Comparison of ENCODE assay signal across 9 cellular contexts in the genomic region with DNA sequence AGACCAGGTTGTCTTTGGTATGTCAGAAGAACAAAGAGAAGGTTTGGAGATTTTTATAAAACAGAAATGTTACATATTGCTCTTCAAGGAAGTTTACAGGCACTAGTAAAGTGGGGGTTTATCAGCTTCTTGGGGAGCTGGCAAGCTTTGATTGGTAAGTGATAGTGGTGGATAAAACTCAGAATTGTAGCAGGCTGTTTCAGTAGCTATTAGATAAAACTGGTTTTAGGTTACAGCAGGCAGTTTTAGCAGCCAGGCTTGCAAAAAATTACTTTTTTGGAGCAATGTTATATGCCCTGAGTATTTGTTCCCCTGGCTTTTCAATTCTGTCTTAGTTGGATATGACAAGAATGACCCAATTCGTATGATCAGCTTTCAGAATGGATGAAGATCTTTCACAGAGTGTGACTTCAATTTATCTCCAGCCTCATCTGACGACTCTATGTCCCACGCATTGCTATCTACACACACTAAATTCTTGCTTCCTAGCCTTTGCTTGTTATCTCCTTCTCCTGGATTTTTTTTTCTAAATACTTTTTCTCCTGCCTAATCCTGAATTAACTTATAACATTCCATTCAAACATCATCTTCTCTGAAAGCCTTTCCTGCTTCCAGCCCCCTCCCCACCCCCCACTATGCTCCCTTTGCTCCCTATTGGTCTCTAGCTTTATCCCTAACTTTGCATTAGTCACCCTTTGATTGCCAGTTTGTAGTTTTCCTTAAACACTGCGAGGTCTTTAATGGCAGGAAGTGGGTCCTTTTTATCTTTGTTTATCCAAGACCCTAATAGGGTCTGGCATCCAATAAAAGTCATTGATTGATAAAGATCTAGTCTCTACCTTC. TPM values are rescaled to one million over a fixed set of nuclear protein-coding genes. Genes with fewer than 3 reads are reported as not detected.
DNase-seq lines count a peak whose midpoint lies in the region; ATAC-seq and TF ChIP-seq lines count a peak whose summit lies in the region.
"Had no signal": no experiment of that assay in that cellular context is flagged by ENCODE, and none has a peak within 500 bp of the region (broad histone marks: within the 10 kb centered on the region; RNA-seq: fewer than 3 reads in every experiment).

No MANE protein-coding gene starts in this region.

- H3K9me3 ChIP-seq in PC-9 (ENCODE audit: insufficient read depth, low read depth) = no peaks in the 10 kb centered on the region
- H3K9me3 ChIP-seq in tibial artery = no peaks in the 10 kb centered on the region
- H3K9me3 ChIP-seq in ascending aorta = no peaks in the 10 kb centered on the region
- H3K9me3 ChIP-seq: SJSA1 had no signal

- H3K27me3 Mint-ChIP-seq in activated T-cell treated with anti-CD3 and anti-CD28 coated beads, Interleukin-2, amount 50 U/mL, for 4 hours (ENCODE audit: low read depth) = no peaks in the 10 kb centered on the region

- intact Hi-C loops in PC-9 (cut with micrococcal nuclease; ENCODE audit: unreplicated experiment) = loop anchor here (2.0 kb wide), 1 partner anchor 50 kb away; a partner anchor contains a TSS
- intact Hi-C loops in tibial artery (cut with DNase I; ENCODE audit: low total_unique reads) = loop anchor here (5.0 kb wide), 1 partner anchor 74 kb away; a partner anchor contains a TSS
- intact Hi-C loops in ascending aorta (cut with DNase I) = loop anchor here (5.0 to 10.0 kb wide), 5 partner anchors 214 to 814 kb away; a partner anchor contains a TSS

- TF ChIP-seq CTCF in PC-9 (conservative IDR thresholded peaks at IDR 0.05) (no peak), fibroblast of the aortic adventitia (IDR thresholded peaks at IDR 0.05; ENCODE audit: insufficient read depth, low read length) (no peak), tibial artery (IDR thresholded peaks at IDR 0.05) (no peak), ascending aorta (IDR thresholded peaks at IDR 0.05) (no peak)

- H4K20me1 ChIP-seq in PC-9 (ENCODE audit: insufficient read depth) = peaks cover 5% of the 10 kb centered on the region; the same call in 1 of the 2 replicates

- CTCF ChIA-PET in PC-9 (lab: Charles Lee) = no interaction called here

- no peaks in the 10 kb centered on the region for H3K9me3 Mint-ChIP-seq in activated T-cell treated with anti-CD3 and anti-CD28 coated beads, Interleukin-2, amount 50 U/mL, for 4 hours

- H3K36me3 Mint-ChIP-seq in activated T-cell treated with anti-CD3 and anti-CD28 coated beads, Interleukin-2, amount 50 U/mL, for 4 hours (ENCODE audit: insufficient read depth) = peaks cover 21% of the 10 kb centered on the region

- H3K4me1 Mint-ChIP-seq in activated T-cell treated with anti-CD3 and anti-CD28 coated beads, Interleukin-2, amount 50 U/mL, for 4 hours (ENCODE audit: low read depth) = peaks cover 70% of the 10 kb centered on the region

- no peak for ATAC-seq in activated T-cell treated with anti-CD3 and anti-CD28 coated beads, Interleukin-2, amount 50 U/mL, for 4 hours
- no peak for ATAC-seq in HG02763 (IDR thresholded peaks at IDR 0.05; ENCODE audit: unreplicated experiment)

- H3K4me1 ChIP-seq in PC-9 (replicated peaks; ENCODE audit: insufficient read depth) (peaks cover 43% of the 10 kb centered on the region), tibial artery (peaks cover 0 to 28% (median 13%) of the 10 kb centered on the region in 4 donors), ascending aorta (peaks cover 0 to 11% of the 10 kb centered on the region in 2 donors)

- no TSS peak for BruUV-seq in PC-9 (replicated peaks; lab: Mats Ljungman, UMichigan)

- no peaks in the 10 kb centered on the region for H3K27me3 ChIP-seq in PC-9 (ENCODE audit: insufficient read depth, low read depth)
- no peaks in the 10 kb centered on the region for H3K27me3 ChIP-seq in tibial artery
- H3K27me3 ChIP-seq in ascending aorta = no peaks in the 10 kb centered on the region
- H3K27me3 ChIP-seq: SJSA1 had no signal

- peaks cover 18% of the 10 kb centered on the region; the same call in 1 of the 2 replicates for H3F3A ChIP-seq in PC-9 (ENCODE audit: insufficient read depth, low read depth)

- H3K4me2 ChIP-seq in PC-9 = peak overlapping the region; percentile 98

- H3K4me3 ChIP-seq in PC-9 (peak overlapping the region; percentile 97; the same call in 1 of the 2 replicates), fibroblast of the aortic adventitia (ENCODE audit: low read depth, low read length) (no peak overlapping the region), tibial artery (no peak overlapping the region), ascending aorta (peak overlapping the region in 1 of 2 donors; percentile 79)

- H3K27ac ChIP-seq in PC-9 (0 out of 2 replicates have a peak overlapping the region, but pooled peaks have one; percentile 64), tibial artery (peak overlapping the region; percentile 75 to 87), ascending aorta (peak overlapping the region in 1 of 2 donors; percentile 87)
- H3K27ac ChIP-seq: SJSA1 had no signal

- H3K36me3 ChIP-seq in PC-9 (ENCODE audit: low read depth) = 0 out of 2 replicates have a peak, but pooled peaks cover 8% of the 10 kb centered on the region
- peaks cover 1 to 6% (median 2%) of the 10 kb centered on the region in 3 donors for H3K36me3 ChIP-seq in tibial artery
- no peaks in the 10 kb centered on the region for H3K36me3 ChIP-seq in ascending aorta

- H2AFZ ChIP-seq in PC-9 = no peak overlapping the region; the same call in 1 of the 2 replicates

- POLR2A ChIA-PET in PC-9 (lab: Charles Lee; ENCODE audit: unreplicated experiment) = no interaction called here

- H3K9me2 ChIP-seq in PC-9 (ENCODE audit: insufficient read depth) = no peaks in the 10 kb centered on the region

- H3K79me2 ChIP-seq in PC-9 (ENCODE audit: low read depth) = peaks cover 44% of the 10 kb centered on the region

- no peak for DNase-seq in activated T-cell treated with anti-CD3 and anti-CD28 coated beads, Interleukin-2, amount 50 U/mL, for 4 hours
- no peak for DNase-seq in activated T-cell treated with anti-CD3 and anti-CD28 coated beads for 4 hours
- no peak for DNase-seq in PC-9
- peak; percentile 8 for DNase-seq in fibroblast of the aortic adventitia (ENCODE audit: low read depth)
- DNase-seq in tibial artery = no peak
- DNase-seq in ascending aorta (ENCODE audit: low spot score in 2 of 2) = no peak
- no peak for DNase-seq in NCI-H2196 treated with DMSO at 0.1 percent for 48 hours (lab: John Stamatoyannopoulos, UW; ENCODE audit: unreplicated experiment)

- peak overlapping the region; percentile 98 for H3K4me3 Mint-ChIP-seq in activated T-cell treated with anti-CD3 and anti-CD28 coated beads, Interleukin-2, amount 50 U/mL, for 4 hours

RNA-seq across cellular contexts. Expression of a gene that starts 1.0 kb away (rescaled TPM):
- 10 to 100 TPM; 70.8 to 76.6 (median 71.6) TPM for total RNA-seq in activated T-cell treated with anti-CD3 and anti-CD28 coated beads, Interleukin-2, amount 50 U/mL, for 4 hours
- total RNA-seq in PC-9 (2021) (65.9 and 71.1 TPM in 2 replicates), fibroblast of the aortic adventitia (ENCODE audit: low replicate concordance) (7.0 and 29.3 TPM in 2 replicates), ascending aorta (11.1 TPM)

RNA-seq across cellular contexts. Expression of a gene that starts 5.1 kb away (rescaled TPM):
- total RNA-seq in activated T-cell treated with anti-CD3 and anti-CD28 coated beads, Interleukin-2, amount 50 U/mL, for 4 hours = 100 to 1,000 TPM; 134 to 157 (median 149) TPM
- total RNA-seq in PC-9 (2021) (43.7 and 60.9 TPM in 2 replicates), fibroblast of the aortic adventitia (ENCODE audit: low replicate concordance) (20.8 and 41.6 TPM in 2 replicates), ascending aorta (20.6 TPM)

RNA-seq across cellular contexts. Expression of a gene that starts 51.4 kb away (rescaled TPM):
- total RNA-seq in activated T-cell treated with anti-CD3 and anti-CD28 coated beads, Interleukin-2, amount 50 U/mL, for 4 hours = 10 to 100 TPM; 46.2 to 63.0 (median 50.2) TPM
- 132 and 156 TPM in 2 replicates for total RNA-seq in PC-9 (2021)
- total RNA-seq in fibroblast of the aortic adventitia (ENCODE audit: low replicate concordance) = 7.9 and 13.8 TPM in 2 replicates
- total RNA-seq in ascending aorta = 22.9 TPM
